ENCODE assay signal across 2 cellular contexts in the genomic region with DNA sequence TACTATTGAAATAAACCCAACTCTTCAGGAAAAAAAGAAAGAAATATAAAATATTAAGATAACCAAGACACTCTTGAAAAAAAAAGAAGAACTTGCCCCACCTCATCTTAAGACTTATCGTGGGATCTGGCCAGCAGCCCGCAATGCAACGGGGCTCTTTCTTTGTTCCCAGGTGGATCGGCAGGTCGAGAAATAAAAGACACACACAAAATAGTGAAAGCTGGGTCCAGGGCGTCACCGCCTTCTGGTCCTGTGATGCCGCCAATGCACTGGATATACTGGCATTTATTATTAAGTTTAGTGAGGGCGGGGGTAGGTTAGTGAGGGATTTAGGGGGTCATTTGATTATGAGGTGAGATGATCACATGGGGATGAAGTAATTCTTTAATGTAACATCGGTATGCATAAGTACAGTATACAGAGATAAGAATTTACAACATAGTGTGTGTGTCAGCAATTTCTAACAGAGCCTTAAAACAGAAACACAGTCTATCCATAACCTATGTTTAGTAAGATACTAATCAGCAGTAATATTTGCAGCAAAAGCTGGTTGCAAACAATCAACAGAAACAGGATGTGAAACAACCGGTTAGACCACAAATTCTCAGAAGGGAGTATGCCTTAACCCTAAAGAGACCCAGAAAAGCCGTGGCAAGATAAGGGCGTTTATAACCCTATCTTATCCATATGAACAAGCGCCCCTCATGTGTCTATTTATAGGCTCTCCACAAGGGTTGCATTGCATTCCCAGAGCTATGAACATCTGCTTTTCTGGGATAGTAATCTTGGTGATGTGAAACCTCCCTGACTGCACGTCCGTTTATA.
TF ChIP-seq lines count a peak whose summit lies in the region.

No MANE protein-coding gene starts in this region.

TF ChIP-seq in GM12878, 131 proteins besides CTCF, POLR2A, EP300 and RAD21 (continues in another document):
- TF ChIP-seq TCF3 (IDR thresholded peaks at IDR 0.05; ENCODE audit: borderline replicate concordance, insufficient read depth, low read depth, low read length) (0 out of 2 replicates have a peak, but pooled peaks have one; percentile 12), MEF2A (IDR thresholded peaks at IDR 0.05; ENCODE audit: insufficient read depth, low read depth, low read length) (peak; percentile 77; the same call in 1 of the 2 replicates), CEBPB (IDR thresholded peaks at IDR 0.05; ENCODE audit: borderline replicate concordance in 1 of 2, low read depth in 2 of 2, low read length in 2 of 2) (peak in 1 of 2 experiments; percentile 83; a peak in 1 of 4 replicates), BMI1 (IDR thresholded peaks at IDR 0.05; ENCODE audit: borderline replicate concordance) (peak; percentile 42; the same call in 1 of the 2 replicates), MTA3 (IDR thresholded peaks at IDR 0.05; ENCODE audit: borderline replicate concordance, low read length) (peak; percentile 92), DPF2 (IDR thresholded peaks at IDR 0.05) (peak; percentile 94), PAX5 (IDR thresholded peaks at IDR 0.05; ENCODE audit: borderline replicate concordance, low read depth, low read length) (0 out of 2 replicates have a peak, but pooled peaks have one; percentile 52), IRF4 (IDR thresholded peaks at IDR 0.05; ENCODE audit: low read depth, low read length) (peak; percentile 90), PML (IDR thresholded peaks at IDR 0.05; ENCODE audit: low read length) (0 out of 2 replicates have a peak, but pooled peaks have one; percentile 32), MYB (IDR thresholded peaks at IDR 0.05; ENCODE audit: borderline replicate concordance, low read depth, low read length) (0 out of 2 replicates have a peak, but pooled peaks have one; percentile 53), EED (IDR thresholded peaks at IDR 0.05; ENCODE audit: low read depth) (peak; percentile 86), SPI1 (IDR thresholded peaks at IDR 0.05; ENCODE audit: borderline replicate concordance, insufficient read depth, low read depth, low read length) (peak; percentile 94), CBFB (IDR thresholded peaks at IDR 0.05; ENCODE audit: low read depth) (peak; percentile 78), MTA2 (IDR thresholded peaks at IDR 0.05; ENCODE audit: low read depth) (peak; percentile 85), TCF12 (IDR thresholded peaks at IDR 0.05; ENCODE audit: low read depth, low read length) (0 out of 2 replicates have a peak, but pooled peaks have one; percentile 28), ETV6 (conservative IDR thresholded peaks at IDR 0.05 in 1 of 2, IDR thresholded peaks at IDR 0.05 in 1 of 2; ENCODE audit: borderline replicate concordance in 1 of 2, low read depth in 1 of 2) (peak in 1 of 2 experiments; percentile 72; a peak in 1 of 4 replicates), MEF2B (IDR thresholded peaks at IDR 0.05; ENCODE audit: partially characterized antibody, poor library complexity, severe bottlenecking) (peak; percentile 83), BHLHE40 (IDR thresholded peaks at IDR 0.05; ENCODE audit: borderline replicate concordance in 1 of 2, low read depth in 2 of 2, low read length in 1 of 2) (peak in 1 of 2 experiments; percentile 32; a peak in 1 of 4 replicates), NR2F1 (conservative IDR thresholded peaks at IDR 0.05) (peak; percentile 61), CREM (IDR thresholded peaks at IDR 0.05; ENCODE audit: low read depth) (peak; percentile 66; the same call in 1 of the 2 replicates), FOXM1 (IDR thresholded peaks at IDR 0.05; ENCODE audit: low read depth, low read length) (peak; percentile 85), JUNB (IDR thresholded peaks at IDR 0.05) (peak; percentile 53), GABPA (IDR thresholded peaks at IDR 0.05; ENCODE audit: low read depth) (peak; percentile 30; the same call in 1 of the 2 replicates), GATAD2B (conservative IDR thresholded peaks at IDR 0.05; ENCODE audit: low read depth) (peak; percentile 61; the same call in 1 of the 2 replicates), RUNX3 (IDR thresholded peaks at IDR 0.05; ENCODE audit: low read length) (peak; percentile 97), NR2C1 (IDR thresholded peaks at IDR 0.05) (peak; percentile 35; the same call in 1 of the 2 replicates)
- TF ChIP-seq, protein P1, sequence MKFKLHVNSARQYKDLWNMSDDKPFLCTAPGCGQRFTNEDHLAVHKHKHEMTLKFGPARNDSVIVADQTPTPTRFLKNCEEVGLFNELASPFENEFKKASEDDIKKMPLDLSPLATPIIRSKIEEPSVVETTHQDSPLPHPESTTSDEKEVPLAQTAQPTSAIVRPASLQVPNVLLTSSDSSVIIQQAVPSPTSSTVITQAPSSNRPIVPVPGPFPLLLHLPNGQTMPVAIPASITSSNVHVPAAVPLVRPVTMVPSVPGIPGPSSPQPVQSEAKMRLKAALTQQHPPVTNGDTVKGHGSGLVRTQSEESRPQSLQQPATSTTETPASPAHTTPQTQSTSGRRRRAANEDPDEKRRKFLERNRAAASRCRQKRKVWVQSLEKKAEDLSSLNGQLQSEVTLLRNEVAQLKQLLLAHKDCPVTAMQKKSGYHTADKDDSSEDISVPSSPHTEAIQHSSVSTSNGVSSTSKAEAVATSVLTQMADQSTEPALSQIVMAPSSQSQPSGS (IDR thresholded peaks at IDR 0.05; ENCODE audit: low read length), result peak; percentile 76
- TF ChIP-seq, protein P2, sequence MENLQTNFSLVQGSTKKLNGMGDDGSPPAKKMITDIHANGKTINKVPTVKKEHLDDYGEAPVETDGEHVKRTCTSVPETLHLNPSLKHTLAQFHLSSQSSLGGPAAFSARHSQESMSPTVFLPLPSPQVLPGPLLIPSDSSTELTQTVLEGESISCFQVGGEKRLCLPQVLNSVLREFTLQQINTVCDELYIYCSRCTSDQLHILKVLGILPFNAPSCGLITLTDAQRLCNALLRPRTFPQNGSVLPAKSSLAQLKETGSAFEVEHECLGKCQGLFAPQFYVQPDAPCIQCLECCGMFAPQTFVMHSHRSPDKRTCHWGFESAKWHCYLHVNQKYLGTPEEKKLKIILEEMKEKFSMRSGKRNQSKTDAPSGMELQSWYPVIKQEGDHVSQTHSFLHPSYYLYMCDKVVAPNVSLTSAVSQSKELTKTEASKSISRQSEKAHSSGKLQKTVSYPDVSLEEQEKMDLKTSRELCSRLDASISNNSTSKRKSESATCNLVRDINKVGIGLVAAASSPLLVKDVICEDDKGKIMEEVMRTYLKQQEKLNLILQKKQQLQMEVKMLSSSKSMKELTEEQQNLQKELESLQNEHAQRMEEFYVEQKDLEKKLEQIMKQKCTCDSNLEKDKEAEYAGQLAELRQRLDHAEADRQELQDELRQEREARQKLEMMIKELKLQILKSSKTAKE (IDR thresholded peaks at IDR 0.05; ENCODE audit: low read depth, poor library complexity, severe bottlenecking), result peak; percentile 75
- TF ChIP-seq, protein P3, sequence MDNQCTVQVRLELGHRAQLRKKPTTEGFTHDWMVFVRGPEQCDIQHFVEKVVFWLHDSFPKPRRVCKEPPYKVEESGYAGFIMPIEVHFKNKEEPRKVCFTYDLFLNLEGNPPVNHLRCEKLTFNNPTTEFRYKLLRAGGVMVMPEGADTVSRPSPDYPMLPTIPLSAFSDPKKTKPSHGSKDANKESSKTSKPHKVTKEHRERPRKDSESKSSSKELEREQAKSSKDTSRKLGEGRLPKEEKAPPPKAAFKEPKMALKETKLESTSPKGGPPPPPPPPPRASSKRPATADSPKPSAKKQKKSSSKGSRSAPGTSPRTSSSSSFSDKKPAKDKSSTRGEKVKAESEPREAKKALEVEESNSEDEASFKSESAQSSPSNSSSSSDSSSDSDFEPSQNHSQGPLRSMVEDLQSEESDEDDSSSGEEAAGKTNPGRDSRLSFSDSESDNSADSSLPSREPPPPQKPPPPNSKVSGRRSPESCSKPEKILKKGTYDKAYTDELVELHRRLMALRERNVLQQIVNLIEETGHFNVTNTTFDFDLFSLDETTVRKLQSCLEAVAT (IDR thresholded peaks at IDR 0.05), result peak; percentile 68; the same call in 1 of the 2 replicates

TF ChIP-seq in HepG2, 621 proteins besides CTCF, POLR2A, EP300 and RAD21:
- TF ChIP-seq MAFK (conservative IDR thresholded peaks at IDR 0.05 in 1 of 2, IDR thresholded peaks at IDR 0.05 in 1 of 2; ENCODE audit: low read length in 2 of 2) (peak in 1 of 2 experiments; percentile 69; a peak in 2 of 4 replicates), MAFF (IDR thresholded peaks at IDR 0.05; ENCODE audit: low read depth, low read length) (peak; percentile 41)
